ENCODE assay signal across 8 cellular contexts in genomic region chr17:29579866-29580771, GRCh38. TPM values are rescaled to one million over a fixed set of nuclear protein-coding genes. Genes with fewer than 3 reads are reported as not detected.
DNase-seq lines count a peak whose midpoint lies in the region; ATAC-seq and TF ChIP-seq lines count a peak whose summit lies in the region.

No MANE protein-coding gene starts in this region.

- no peaks in the 10 kb centered on the region for H3K9me3 Mint-ChIP-seq in MCF 10A (ENCODE audit: unreplicated experiment)

- DNase-seq in NCI-H2081 (lab: John Stamatoyannopoulos, UW) (peak; percentile 69 to 80), NCI-H2081 treated with DMSO at 0.1 percent for 48 hours (lab: John Stamatoyannopoulos, UW) (no peak), NCI-H2171 (lab: John Stamatoyannopoulos, UW) (peak; percentile 75), MCF 10A (ENCODE audit: unreplicated experiment) (peak; percentile 87), islet precursor cell (peak; percentile 90)
- DNase-seq in stimulated activated CD4-positive, alpha-beta T cell treated with anti-CD3 and anti-CD28 coated beads, Interleukin-2, amount 100 ng/mL, for 4 hours (ENCODE audit: low read depth) = peak; percentile 87

- CTCF ChIA-PET in MCF 10A (lab: Yijun Ruan, JAX) = interaction anchor here (0.6 to 6.8 kb wide), 22 partner anchors 8 to 905 kb away, joined by 3 to 89 read pairs (median 5); partner anchors contain the start of genes ABHD15, ANKRD13B, SSH2 and TP53I13

- H3K36me3 Mint-ChIP-seq in MCF 10A (ENCODE audit: insufficient read depth, unreplicated experiment) = peaks cover 38% of the 10 kb centered on the region

- intact Hi-C loops in MCF 10A (cut with micrococcal nuclease) = loop anchor here (1.0 to 5.0 kb wide), 5 partner anchors 11 to 512 kb away; no protein-coding TSS in a partner anchor

- H3K4me1 Mint-ChIP-seq in MCF 10A (ENCODE audit: insufficient read depth, unreplicated experiment) = peaks cover 36% of the 10 kb centered on the region

- H3K27ac Mint-ChIP-seq in MCF 10A (ENCODE audit: low read depth, unreplicated experiment) = peak overlapping the region; percentile 61

- no peaks in the 10 kb centered on the region for H3K27me3 Mint-ChIP-seq in MCF 10A (ENCODE audit: insufficient read depth, unreplicated experiment)

- H3K4me3 Mint-ChIP-seq in MCF 10A (ENCODE audit: unreplicated experiment) = peak overlapping the region; percentile 50

- POLR2A ChIA-PET in MCF 10A (lab: Yijun Ruan, JAX) = interaction anchor here (0.6 to 4.4 kb wide), 7 partner anchors 8 to 59 kb away, joined by 3 to 81 read pairs (median 11); partner anchors contain the start of genes ABHD15, ANKRD13B and TP53I13

- no TSS peak for BruUV-seq in MCF 10A (replicated peaks; lab: Mats Ljungman, UMichigan)

- ATAC-seq in HG02981 (IDR thresholded peaks at IDR 0.05; ENCODE audit: unreplicated experiment) = peak; percentile 86

- TF ChIP-seq CTCF in WI38 (IDR thresholded peaks at IDR 0.05; ENCODE audit: low read depth, low read length) (peak; percentile 76), MCF 10A (IDR thresholded peaks at IDR 0.05; ENCODE audit: unreplicated experiment) (peak; percentile 79)

- no peak overlapping the region for H3K4me3 ChIP-seq in WI38 (ENCODE audit: low read depth, low read length)

RNA-seq across cellular contexts. Expression of gene GIT1, which starts 9.3 kb away (rescaled TPM):
- 49.0 and 52.6 TPM in 2 replicates for total RNA-seq in MCF 10A (2022)

RNA-seq across cellular contexts. Expression of gene TP53I13, which starts 11.6 kb away (rescaled TPM):
- 29.6 and 34.5 TPM in 2 replicates for total RNA-seq in MCF 10A (2022)

RNA-seq across cellular contexts. Expression of gene ANKRD13B, which starts 12.8 kb away (rescaled TPM):
- total RNA-seq in MCF 10A (2022) = 14.4 and 17.9 TPM in 2 replicates

RNA-seq across cellular contexts. Expression of gene ABHD15, which starts 13.3 kb away (rescaled TPM):
- 2.8 and 4.9 TPM in 2 replicates for total RNA-seq in MCF 10A (2022)

RNA-seq across cellular contexts. Expression of gene CORO6, which starts 42.6 kb away (rescaled TPM):
- 1.4 and 1.6 TPM in 2 replicates for total RNA-seq in MCF 10A (2022)
